In the genomic region with DNA sequence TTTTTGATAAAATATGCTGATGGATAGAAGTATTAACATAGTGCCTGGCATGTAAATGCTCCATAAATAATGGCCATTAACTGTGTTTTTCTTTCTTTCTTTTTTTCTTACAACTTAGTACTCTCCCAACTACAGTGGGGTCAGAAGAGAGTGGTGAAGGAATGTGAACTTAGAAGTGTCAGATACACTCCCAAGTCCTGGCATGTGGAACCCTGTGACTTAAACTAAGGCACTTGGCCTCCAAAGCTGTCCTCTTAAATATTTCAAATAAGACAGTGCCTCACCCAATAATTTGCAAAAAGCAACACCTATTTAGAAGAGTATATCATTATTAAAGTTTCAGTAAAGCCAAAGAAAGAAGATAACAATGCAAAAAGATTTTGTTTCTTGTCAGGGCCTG, we compare ENCODE assay signal across 18 cellular contexts.
A peak's percentile ranks its signal among the peaks of the same experiment; 100 is the strongest.
DNase-seq lines count a peak whose midpoint lies in the region; ATAC-seq and TF ChIP-seq lines count a peak whose summit lies in the region.
"Had no signal": no experiment of that assay in that cellular context is flagged by ENCODE, and none has a peak within 500 bp of the region (broad histone marks: within the 10 kb centered on the region; RNA-seq: fewer than 3 reads in every experiment).

No MANE protein-coding gene starts in this region.

- no peak overlapping the region for H3K4me3 Mint-ChIP-seq in WTC11
- H3K4me3 Mint-ChIP-seq: CD8-positive, alpha-beta memory T cell; HFFc6 had no signal

- no peak for ATAC-seq in WTC11
- ATAC-seq in left lung, result peak; percentile 73
- ATAC-seq: GM12878, HepG2 had no signal

- CTCF ChIA-PET in WTC11 (lab: Charles Lee), result no interaction called here

- H4K20me1 ChIP-seq in smooth muscle cell (ENCODE audit: low read depth), result no peaks in the 10 kb centered on the region
- H4K20me1 ChIP-seq: BLaER1 had no signal

- H3K36me3 ChIP-seq in left lung, result peaks cover 0 to 42% of the 10 kb centered on the region in 2 donors
- H3K36me3 ChIP-seq in smooth muscle cell (ENCODE audit: low read depth), result no peaks in the 10 kb centered on the region

- H3K9me3 Mint-ChIP-seq in WTC11, result no peaks in the 10 kb centered on the region
- H3K9me3 Mint-ChIP-seq: CD8-positive, alpha-beta memory T cell; HFFc6 had no signal

- H3K27ac ChIP-seq in left lung, result no peak overlapping the region
- H3K27ac ChIP-seq in smooth muscle cell (ENCODE audit: low read depth), result peak overlapping the region; percentile 68
- H3K27ac ChIP-seq: BLaER1 had no signal

- no peaks in the 10 kb centered on the region for H3K79me2 ChIP-seq in smooth muscle cell (ENCODE audit: low read depth)

- H3K4me3 ChIP-seq in left lung (no peak overlapping the region), smooth muscle cell (no peak overlapping the region)
- H3K4me3 ChIP-seq: BLaER1, GM12878, HAP-1 had no signal

- H3K36me3 Mint-ChIP-seq in WTC11, result peaks cover 25% of the 10 kb centered on the region
- H3K36me3 Mint-ChIP-seq: CD8-positive, alpha-beta memory T cell had no signal

- no peaks in the 10 kb centered on the region for H3F3A ChIP-seq in smooth muscle cell (ENCODE audit: low read depth)

- H3K27me3 ChIP-seq in left lung (no peaks in the 10 kb centered on the region), smooth muscle cell (ENCODE audit: low read depth) (no peaks in the 10 kb centered on the region)
- H3K27me3 ChIP-seq: BLaER1 had no signal

- no peak overlapping the region for H3K9ac ChIP-seq in smooth muscle cell (ENCODE audit: low read depth)
- H3K9ac ChIP-seq: BLaER1 had no signal

- DNase-seq in EH (ENCODE audit: low read depth), result peak; percentile 30
- no peak for DNase-seq in WTC11 (ENCODE audit: low spot score)
- DNase-seq in left lung, result no peak
- no peak for DNase-seq in smooth muscle cell (lab: John Stamatoyannopoulos, UW; ENCODE audit: unreplicated experiment)
- DNase-seq in D341Med (ENCODE audit: low spot score), result no peak
- DNase-seq in NCI-H748 treated with DMSO at 0.1 percent for 48 hours (lab: John Stamatoyannopoulos, UW), result no peak
- DNase-seq in putamen (ENCODE audit: low spot score), result no peak
- no peak for DNase-seq in cardiac septum (ENCODE audit: low spot score)
- DNase-seq: 8988T; AML-193; Caco-2; CD8-positive, alpha-beta memory T cell; GOT3; HFFc6 had no signal

- TF ChIP-seq CTCF in WTC11 (IDR thresholded peaks at IDR 0.05), result no peak
- no peak for TF ChIP-seq CTCF in left lung (IDR thresholded peaks at IDR 0.05)
- no peak for TF ChIP-seq CTCF in smooth muscle cell (IDR thresholded peaks at IDR 0.05; ENCODE audit: borderline replicate concordance, insufficient read depth, poor library complexity, severe bottlenecking)

- no peak overlapping the region for H2AFZ ChIP-seq in smooth muscle cell (ENCODE audit: low read depth)

- no peaks in the 10 kb centered on the region for H3K4me1 ChIP-seq in left lung
- no peaks in the 10 kb centered on the region for H3K4me1 ChIP-seq in smooth muscle cell (ENCODE audit: low read depth)
- H3K4me1 ChIP-seq: BLaER1, Caco-2 had no signal

- H3K9me3 ChIP-seq in left lung (no peaks in the 10 kb centered on the region), smooth muscle cell (replicated peaks; ENCODE audit: low read depth) (no peaks in the 10 kb centered on the region)
- H3K9me3 ChIP-seq: BLaER1, Caco-2, HAP-1 had no signal

- POLR2A ChIA-PET in WTC11 (lab: Charles Lee), result no interaction called here

- intact Hi-C loops in left lung (cut with DNase I) (no loop called here), cardiac septum (cut with DNase I) (no loop called here)

- H3K27me3 Mint-ChIP-seq in WTC11 (ENCODE audit: low read depth), result no peaks in the 10 kb centered on the region

- H3K4me2 ChIP-seq in smooth muscle cell, result no peak overlapping the region
- H3K4me2 ChIP-seq: BLaER1 had no signal

- peak overlapping the region; percentile 1; the same call in 1 of the 2 replicates for H3K27ac Mint-ChIP-seq in WTC11
- H3K27ac Mint-ChIP-seq: CD8-positive, alpha-beta memory T cell; HFFc6 had no signal

- H3K4me1 Mint-ChIP-seq in WTC11, result peaks cover 17% of the 10 kb centered on the region
- H3K4me1 Mint-ChIP-seq: CD8-positive, alpha-beta memory T cell had no signal

TF ChIP-seq in WTC11, 78 proteins besides CTCF, POLR2A, EP300 and RAD21:
- TF ChIP-seq NR3C1 (CRISPR knock-in tag; conservative IDR thresholded peaks at IDR 0.05; ENCODE audit: low read depth), result no peak
- TF ChIP-seq, protein P1, sequence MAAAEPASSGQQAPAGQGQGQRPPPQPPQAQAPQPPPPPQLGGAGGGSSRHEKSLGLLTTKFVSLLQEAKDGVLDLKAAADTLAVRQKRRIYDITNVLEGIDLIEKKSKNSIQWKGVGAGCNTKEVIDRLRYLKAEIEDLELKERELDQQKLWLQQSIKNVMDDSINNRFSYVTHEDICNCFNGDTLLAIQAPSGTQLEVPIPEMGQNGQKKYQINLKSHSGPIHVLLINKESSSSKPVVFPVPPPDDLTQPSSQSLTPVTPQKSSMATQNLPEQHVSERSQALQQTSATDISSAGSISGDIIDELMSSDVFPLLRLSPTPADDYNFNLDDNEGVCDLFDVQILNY (CRISPR knock-in tag; IDR thresholded peaks at IDR 0.05), result no peak
- no peak for TF ChIP-seq NR2C2 (CRISPR knock-in tag; IDR thresholded peaks at IDR 0.05)
- no peak for TF ChIP-seq ZNF532 (CRISPR knock-in tag; IDR thresholded peaks at IDR 0.05; ENCODE audit: borderline replicate concordance)
- TF ChIP-seq ESRRA (CRISPR knock-in tag; IDR thresholded peaks at IDR 0.05; ENCODE audit: borderline replicate concordance), result no peak
- TF ChIP-seq, protein P2, sequence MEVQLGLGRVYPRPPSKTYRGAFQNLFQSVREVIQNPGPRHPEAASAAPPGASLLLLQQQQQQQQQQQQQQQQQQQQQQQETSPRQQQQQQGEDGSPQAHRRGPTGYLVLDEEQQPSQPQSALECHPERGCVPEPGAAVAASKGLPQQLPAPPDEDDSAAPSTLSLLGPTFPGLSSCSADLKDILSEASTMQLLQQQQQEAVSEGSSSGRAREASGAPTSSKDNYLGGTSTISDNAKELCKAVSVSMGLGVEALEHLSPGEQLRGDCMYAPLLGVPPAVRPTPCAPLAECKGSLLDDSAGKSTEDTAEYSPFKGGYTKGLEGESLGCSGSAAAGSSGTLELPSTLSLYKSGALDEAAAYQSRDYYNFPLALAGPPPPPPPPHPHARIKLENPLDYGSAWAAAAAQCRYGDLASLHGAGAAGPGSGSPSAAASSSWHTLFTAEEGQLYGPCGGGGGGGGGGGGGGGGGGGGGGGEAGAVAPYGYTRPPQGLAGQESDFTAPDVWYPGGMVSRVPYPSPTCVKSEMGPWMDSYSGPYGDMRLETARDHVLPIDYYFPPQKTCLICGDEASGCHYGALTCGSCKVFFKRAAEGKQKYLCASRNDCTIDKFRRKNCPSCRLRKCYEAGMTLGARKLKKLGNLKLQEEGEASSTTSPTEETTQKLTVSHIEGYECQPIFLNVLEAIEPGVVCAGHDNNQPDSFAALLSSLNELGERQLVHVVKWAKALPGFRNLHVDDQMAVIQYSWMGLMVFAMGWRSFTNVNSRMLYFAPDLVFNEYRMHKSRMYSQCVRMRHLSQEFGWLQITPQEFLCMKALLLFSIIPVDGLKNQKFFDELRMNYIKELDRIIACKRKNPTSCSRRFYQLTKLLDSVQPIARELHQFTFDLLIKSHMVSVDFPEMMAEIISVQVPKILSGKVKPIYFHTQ (CRISPR knock-in tag; IDR thresholded peaks at IDR 0.05), result no peak
- TF ChIP-seq TEAD4 (CRISPR knock-in tag; IDR thresholded peaks at IDR 0.05), result no peak
- no peak for TF ChIP-seq ETV6 (CRISPR knock-in tag; IDR thresholded peaks at IDR 0.05)
- TF ChIP-seq GRHL2 (CRISPR knock-in tag; IDR thresholded peaks at IDR 0.05; ENCODE audit: insufficient replicate concordance, severe bottlenecking), result no peak
